15 cellular contexts compared by ENCODE assay signal in the genomic region with DNA sequence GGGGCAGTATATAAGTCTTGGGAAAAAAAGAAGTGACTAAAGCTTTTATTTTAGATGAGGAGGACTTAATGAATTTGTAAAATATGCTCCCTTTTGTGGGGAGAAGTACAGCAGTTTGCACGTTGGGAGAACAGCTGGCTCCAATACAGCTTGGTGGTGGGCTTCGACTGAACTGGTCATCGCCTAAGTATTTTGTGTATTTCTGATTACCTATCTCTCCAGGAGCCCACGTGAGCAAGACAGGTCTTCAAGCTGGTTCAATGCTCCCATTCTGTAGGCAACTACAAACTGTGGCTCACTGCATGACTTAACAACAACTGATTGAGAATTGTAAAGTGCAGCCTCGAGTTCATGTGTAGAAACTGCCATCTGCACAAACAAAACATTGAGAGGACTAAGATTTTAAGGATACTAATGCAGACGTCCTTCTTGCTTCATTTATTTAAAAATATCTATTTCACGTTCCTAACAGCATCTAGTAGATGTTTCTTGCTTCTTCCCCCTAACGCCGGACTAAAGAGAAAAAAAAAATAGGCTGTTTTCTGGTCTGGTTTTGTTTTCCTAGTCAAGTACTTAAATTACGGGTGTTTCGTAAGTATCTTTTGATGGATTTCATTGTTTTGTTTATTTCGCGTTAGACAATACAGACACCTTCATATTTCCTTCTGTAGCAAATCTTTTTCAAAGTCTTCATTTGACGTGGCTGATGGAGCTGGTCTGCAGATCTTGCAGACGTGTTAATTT. TPM values are rescaled to one million over a fixed set of nuclear protein-coding genes. Genes with fewer than 3 reads are reported as not detected.
DNase-seq lines count a peak whose midpoint lies in the region; ATAC-seq and TF ChIP-seq lines count a peak whose summit lies in the region.
"Had no signal": no experiment of that assay in that cellular context is flagged by ENCODE, and none has a peak within 500 bp of the region (broad histone marks: within the 10 kb centered on the region; RNA-seq: fewer than 3 reads in every experiment).

No MANE protein-coding gene starts in this region.

- intact Hi-C loops in activated CD4-positive, alpha-beta T cell treated with anti-CD3 and anti-CD28 coated beads, Interleukin-2, amount 10 ng/mL, durations not matched to agents 24 days and 14 days (cut with micrococcal nuclease), result no loop called here
- intact Hi-C loops in activated B cell treated with CpG ODN at 0.5 μM for 24 hours (cut with micrococcal nuclease) (no loop called here), sciatic nerve (cut with DNase I) (no loop called here), tibial artery (cut with DNase I; ENCODE audit: low total_unique reads) (no loop called here)

- no peak for TF ChIP-seq CTCF in activated B cell treated with CpG ODN at 0.5 μM for 24 hours (IDR thresholded peaks at IDR 0.05)
- no peak for TF ChIP-seq CTCF in tibial artery (IDR thresholded peaks at IDR 0.05)

- H3K4me1 ChIP-seq in iPS-20b (ENCODE audit: insufficient read depth, low read length), result peaks cover 8% of the 10 kb centered on the region; the same call in 1 of the 2 replicates
- H3K4me1 ChIP-seq in tibial artery, result peaks cover 0 to 28% (median 22%) of the 10 kb centered on the region in 4 donors

- no peak for ATAC-seq in activated B cell treated with CpG ODN at 0.5 μM for 24 hours (ENCODE audit: low read depth)
- no peak for ATAC-seq in stimulated activated effector memory CD8-positive, alpha-beta T cell treated with anti-CD3 and anti-CD28 coated beads, Interleukin-12 subunit alpha, Interleukin-12 subunit beta, amount 100 ng/mL, for 72 hours
- no peak for ATAC-seq in HG02588 (IDR thresholded peaks at IDR 0.05; ENCODE audit: unreplicated experiment)
- ATAC-seq in sciatic nerve, result no peak
- ATAC-seq: left lung had no signal

- H3K27me3 ChIP-seq in iPS-20b (ENCODE audit: insufficient read depth, low read length) (peaks cover 86% of the 10 kb centered on the region), tibial artery (peaks cover 0 to 61% of the 10 kb centered on the region in 2 donors)

- CTCF ChIA-PET in activated B cell treated with CpG ODN at 0.5 μM for 24 hours (lab: Charles Lee), result interaction anchor here (0.7 kb wide), 1 partner anchor 20 kb away, joined by 3 read pairs; no protein-coding TSS in a partner anchor

- POLR2A ChIA-PET in activated B cell treated with CpG ODN at 0.5 μM for 24 hours (lab: Charles Lee), result no interaction called here

- DNase-seq in activated CD4-positive, alpha-beta T cell treated with anti-CD3 and anti-CD28 coated beads, Interleukin-2, amount 10 ng/mL, durations not matched to agents 24 days and 14 days, result no peak
- DNase-seq in activated CD4-positive, alpha-beta T cell treated with anti-CD3 and anti-CD28 coated beads, Interleukin-2, amount 50 U/mL, for 1 hour, result no peak
- DNase-seq in activated B cell treated with CpG ODN at 0.5 μM for 24 hours (no peak), sciatic nerve (ENCODE audit: low spot score) (no peak), tibial artery (no peak)
- DNase-seq in stimulated activated effector memory CD8-positive, alpha-beta T cell treated with anti-CD3 and anti-CD28 coated beads, Interleukin-12 subunit alpha, Interleukin-12 subunit beta, amount 100 ng/mL, for 72 hours (ENCODE audit: low spot score in 2 of 2), result no peak
- DNase-seq: activated CD8-positive, alpha-beta memory T cell treated with anti-CD3 and anti-CD28 coated beads for 24 hours; DMS79 treated with DMSO at 0.1 percent for 48 hours; left lung; NCI-H2029; SW 1271; upper lobe of right lung had no signal

- H3K27ac ChIP-seq in iPS-20b (ENCODE audit: low read length) (no peak overlapping the region), tibial artery (no peak overlapping the region)
- H3K27ac ChIP-seq: KMS-11, left lung, upper lobe of right lung had no signal

- no peaks in the 10 kb centered on the region for H3K9me3 ChIP-seq in iPS-20b (ENCODE audit: insufficient read depth, low read depth, low read length)
- H3K9me3 ChIP-seq in tibial artery, result no peaks in the 10 kb centered on the region
- H3K9me3 ChIP-seq: left lung, upper lobe of right lung had no signal

- no peaks in the 10 kb centered on the region for H3K9me3 Mint-ChIP-seq in activated CD4-positive, alpha-beta T cell treated with anti-CD3 and anti-CD28 coated beads, Interleukin-2, amount 10 ng/mL, durations not matched to agents 24 days and 14 days
- H3K9me3 Mint-ChIP-seq in activated B cell treated with CpG ODN at 0.5 μM for 24 hours, result no peaks in the 10 kb centered on the region
- H3K9me3 Mint-ChIP-seq in stimulated activated effector memory CD8-positive, alpha-beta T cell treated with anti-CD3 and anti-CD28 coated beads, Interleukin-12 subunit alpha, Interleukin-12 subunit beta, amount 100 ng/mL, for 72 hours, result no peaks in the 10 kb centered on the region

- H3K27ac Mint-ChIP-seq in activated CD4-positive, alpha-beta T cell treated with anti-CD3 and anti-CD28 coated beads, Interleukin-2, amount 10 ng/mL, durations not matched to agents 24 days and 14 days, result peak overlapping the region; percentile 1
- H3K27ac Mint-ChIP-seq in activated B cell treated with CpG ODN at 0.5 μM for 24 hours, result no peak overlapping the region
- no peak overlapping the region for H3K27ac Mint-ChIP-seq in stimulated activated effector memory CD8-positive, alpha-beta T cell treated with anti-CD3 and anti-CD28 coated beads, Interleukin-12 subunit alpha, Interleukin-12 subunit beta, amount 100 ng/mL, for 72 hours

- H3K4me3 ChIP-seq in iPS-20b (ENCODE audit: low read length) (peak overlapping the region; percentile 67; the same call in 1 of the 2 replicates), tibial artery (no peak overlapping the region)

- H3K9ac ChIP-seq in iPS-20b (ENCODE audit: low read depth, low read length), result no peak overlapping the region
- H3K9ac ChIP-seq: KMS-11 had no signal

- H3K27me3 Mint-ChIP-seq in activated CD4-positive, alpha-beta T cell treated with anti-CD3 and anti-CD28 coated beads, Interleukin-2, amount 10 ng/mL, durations not matched to agents 24 days and 14 days, result peaks cover 73% of the 10 kb centered on the region
- H3K27me3 Mint-ChIP-seq in activated B cell treated with CpG ODN at 0.5 μM for 24 hours, result peaks cover 49% of the 10 kb centered on the region

- peaks cover 9% of the 10 kb centered on the region for H3K4me1 Mint-ChIP-seq in activated CD4-positive, alpha-beta T cell treated with anti-CD3 and anti-CD28 coated beads, Interleukin-2, amount 10 ng/mL, durations not matched to agents 24 days and 14 days
- H3K4me1 Mint-ChIP-seq in activated B cell treated with CpG ODN at 0.5 μM for 24 hours, result peaks cover 28% of the 10 kb centered on the region
- H3K4me1 Mint-ChIP-seq in stimulated activated effector memory CD8-positive, alpha-beta T cell treated with anti-CD3 and anti-CD28 coated beads, Interleukin-12 subunit alpha, Interleukin-12 subunit beta, amount 100 ng/mL, for 72 hours, result peaks cover 18% of the 10 kb centered on the region

- H3K4me3 Mint-ChIP-seq in activated CD4-positive, alpha-beta T cell treated with anti-CD3 and anti-CD28 coated beads, Interleukin-2, amount 10 ng/mL, durations not matched to agents 24 days and 14 days, result peak overlapping the region; percentile 44
- H3K4me3 Mint-ChIP-seq in activated B cell treated with CpG ODN at 0.5 μM for 24 hours, result peak overlapping the region; percentile 65
- H3K4me3 Mint-ChIP-seq in stimulated activated effector memory CD8-positive, alpha-beta T cell treated with anti-CD3 and anti-CD28 coated beads, Interleukin-12 subunit alpha, Interleukin-12 subunit beta, amount 100 ng/mL, for 72 hours, result peak overlapping the region; percentile 4

- H3K36me3 ChIP-seq in iPS-20b (ENCODE audit: insufficient read depth, low read depth, low read length), result no peaks in the 10 kb centered on the region
- H3K36me3 ChIP-seq in tibial artery, result no peaks in the 10 kb centered on the region
- H3K36me3 ChIP-seq: left lung, upper lobe of right lung had no signal

- no peaks in the 10 kb centered on the region for H3K36me3 Mint-ChIP-seq in activated CD4-positive, alpha-beta T cell treated with anti-CD3 and anti-CD28 coated beads, Interleukin-2, amount 10 ng/mL, durations not matched to agents 24 days and 14 days (ENCODE audit: low read depth)
- no peaks in the 10 kb centered on the region for H3K36me3 Mint-ChIP-seq in activated B cell treated with CpG ODN at 0.5 μM for 24 hours (ENCODE audit: low read depth)
- H3K36me3 Mint-ChIP-seq in stimulated activated effector memory CD8-positive, alpha-beta T cell treated with anti-CD3 and anti-CD28 coated beads, Interleukin-12 subunit alpha, Interleukin-12 subunit beta, amount 100 ng/mL, for 72 hours, result no peaks in the 10 kb centered on the region

RNA-seq across cellular contexts. Expression of gene GREM1, which starts 1.4 kb away (rescaled TPM):
- not detected in 2 replicates for total RNA-seq in activated CD4-positive, alpha-beta T cell treated with anti-CD3 and anti-CD28 coated beads, Interleukin-2, amount 10 ng/mL, durations not matched to agents 24 days and 14 days
- total RNA-seq in activated B cell treated with CpG ODN at 0.5 μM for 24 hours (not detected in 2 replicates), sciatic nerve (4.6 TPM)

Comparison
In these comparisons a context has a peak if more than half of its experiments do, and no peak if none do; other contexts are left out.
1. H3K4me3 Mint-ChIP-seq: peak in every context shown above with its lines; median percentile 65 in activated B cell treated with CpG ODN at 0.5 μM for 24 hours; 44 in activated CD4-positive, alpha-beta T cell treated with anti-CD3 and anti-CD28 coated beads, Interleukin-2, amount 10 ng/mL, durations not matched to agents 24 days and 14 days; 4 in stimulated activated effector memory CD8-positive, alpha-beta T cell treated with anti-CD3 and anti-CD28 coated beads, Interleukin-12 subunit alpha, Interleukin-12 subunit beta, amount 100 ng/mL, for 72 hours.